In the genomic region with DNA sequence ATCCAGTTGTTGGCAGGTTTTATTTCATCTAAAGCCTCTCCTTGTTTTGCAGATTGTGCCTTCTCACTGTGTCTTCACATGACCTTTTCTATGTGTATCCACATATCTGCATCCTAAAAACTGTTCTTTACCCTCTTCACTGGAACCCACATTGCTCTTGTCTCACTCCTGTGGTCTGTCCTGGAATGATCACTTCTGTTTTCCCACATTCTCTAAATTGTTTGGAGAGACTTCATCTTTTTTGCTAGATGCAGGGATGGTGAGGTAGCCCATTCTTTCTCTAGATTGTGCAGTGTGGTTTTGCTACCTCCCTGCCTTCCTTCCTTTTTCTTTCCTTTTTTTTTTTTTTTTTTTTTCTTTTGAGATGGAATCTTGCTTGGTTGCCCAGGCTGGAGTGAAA, we compare ENCODE assay signal across 25 cellular contexts.
"Had no signal": no experiment of that assay in that cellular context is flagged by ENCODE, and none has a peak within 500 bp of the region (broad histone marks: within the 10 kb centered on the region; RNA-seq: fewer than 3 reads in every experiment).

No MANE protein-coding gene starts in this region.

- H3K4me3 ChIP-seq: ovary, prostate gland, right atrium auricular region, tibial artery, uterus had no signal

- H3K27ac ChIP-seq: brain microvascular endothelial cell, neutrophil, ovary, prostate gland, right atrium auricular region, tibial artery, uterus had no signal

- ATAC-seq: effector memory CD8-positive, alpha-beta T cell; esophagus mucosa; left ventricle myocardium superior had no signal

- H3K4me1 ChIP-seq: prostate gland, right atrium auricular region, tibial artery, uterus had no signal

- H3K27me3 ChIP-seq: brain microvascular endothelial cell, neutrophil, ovary, right atrium auricular region, tibial artery, uterus had no signal

- H3K9me3 ChIP-seq: neutrophil, ovary, prostate gland, tibial artery had no signal

- DNase-seq: activated CD4-positive, alpha-beta memory T cell treated with anti-CD3 and anti-CD28 coated beads for 36 hours; activated CD4-positive, alpha-beta T cell treated with anti-CD3 and anti-CD28 coated beads for 48 hours; activated CD4-positive, CD25-positive, alpha-beta regulatory T cell; activated naive CD4-positive, alpha-beta T cell treated with anti-CD3 and anti-CD28 coated beads for 36 hours; activated naive CD8-positive, alpha-beta T cell treated with anti-CD3 and anti-CD28 coated beads, Interleukin-2, amount 10 ng/mL, durations not matched to agents 7 days and 5 days; activated T-cell treated with anti-CD3 and anti-CD28 coated beads, Interleukin-2, amount 50 U/mL, for 48 hours; amygdala; brain microvascular endothelial cell; caudate nucleus; dermis blood vessel endothelial cell; effector memory CD8-positive, alpha-beta T cell; hippocampal formation; left ventricle myocardium superior; mammary epithelial cell; midbrain; ovary; stimulated activated CD4-positive, alpha-beta T cell treated with anti-CD3 and anti-CD28 coated beads, Interleukin-12 subunit alpha, Interleukin-12 subunit beta, amount 100 ng/mL, for 4 hours; stimulated activated CD4-positive, alpha-beta T cell treated with anti-CD3 and anti-CD28 coated beads, Interleukin-4, amount 100 ng/mL, for 4 hours; substantia nigra; tibial artery; uterus had no signal
